17 cellular contexts compared by ENCODE assay signal in genomic region chr16:12559714-12560113, GRCh38.
"Had no signal": no experiment of that assay in that cellular context is flagged by ENCODE, and none has a peak within 500 bp of the region (broad histone marks: within the 10 kb centered on the region; RNA-seq: fewer than 3 reads in every experiment).

No MANE protein-coding gene starts in this region.

- ATAC-seq: activated CD8-positive, alpha-beta memory T cell treated with anti-CD3 and anti-CD28 coated beads, Interleukin-2, amount 10 ng/mL, durations not matched to agents 7 days and 5 days; activated naive CD4-positive, alpha-beta T cell treated with anti-CD3 and anti-CD28 coated beads, Interleukin-2, amount 50 U/mL, for 72 hours; left ventricle myocardium superior had no signal

- H3K4me3 Mint-ChIP-seq: activated CD8-positive, alpha-beta memory T cell treated with anti-CD3 and anti-CD28 coated beads, Interleukin-2, amount 10 ng/mL, durations not matched to agents 7 days and 5 days; activated T-cell treated with anti-CD3 and anti-CD28 coated beads, Interleukin-2, amount 50 U/mL, for 24 hours; nephron progenitor cell had no signal

- H3K4me3 ChIP-seq: thyroid gland, vagina had no signal

- H3K9me3 Mint-ChIP-seq: activated T-cell treated with anti-CD3 and anti-CD28 coated beads, Interleukin-2, amount 50 U/mL, for 24 hours; nephron progenitor cell had no signal

- H3K27me3 Mint-ChIP-seq: activated CD8-positive, alpha-beta memory T cell treated with anti-CD3 and anti-CD28 coated beads, Interleukin-2, amount 10 ng/mL, durations not matched to agents 7 days and 5 days; activated T-cell treated with anti-CD3 and anti-CD28 coated beads, Interleukin-2, amount 50 U/mL, for 24 hours had no signal

- H3K4me1 Mint-ChIP-seq: activated CD8-positive, alpha-beta memory T cell treated with anti-CD3 and anti-CD28 coated beads, Interleukin-2, amount 10 ng/mL, durations not matched to agents 7 days and 5 days had no signal

- H3K4me1 ChIP-seq: vagina had no signal

- H3K27ac Mint-ChIP-seq: activated CD8-positive, alpha-beta memory T cell treated with anti-CD3 and anti-CD28 coated beads, Interleukin-2, amount 10 ng/mL, durations not matched to agents 7 days and 5 days; activated T-cell treated with anti-CD3 and anti-CD28 coated beads, Interleukin-2, amount 50 U/mL, for 24 hours; nephron progenitor cell had no signal

- H3K27me3 ChIP-seq: brain microvascular endothelial cell, thyroid gland, vagina had no signal

- DNase-seq: activated CD4-positive, alpha-beta T cell treated with anti-CD3 and anti-CD28 coated beads for 1 hour; activated CD4-positive, alpha-beta T cell treated with anti-CD3 and anti-CD28 coated beads, Interleukin-2, amount 50 U/mL, for 48 hours; activated CD8-positive, alpha-beta memory T cell treated with anti-CD3 and anti-CD28 coated beads, Interleukin-2, amount 10 ng/mL, durations not matched to agents 7 days and 5 days; activated effector memory CD4-positive, alpha-beta T cell treated with anti-CD3 and anti-CD28 coated beads, Interleukin-2, amount 50 U/mL, for 16 hours; activated T-cell treated with anti-CD3 and anti-CD28 coated beads, Interleukin-2, amount 50 U/mL, for 24 hours; brain microvascular endothelial cell; dermis blood vessel endothelial cell; erythroblast; foreskin melanocyte; head of caudate nucleus; left ventricle myocardium superior; mesenchymal stem cell; nephron progenitor cell; T-helper 9 cell; thyroid gland had no signal

- H3K27ac ChIP-seq: brain microvascular endothelial cell, thyroid gland, vagina had no signal
